In genomic region chr12:62684586-62685295, GRCh38 we compare ENCODE assay signal across 12 cellular contexts.
DNase-seq lines count a peak whose midpoint lies in the region; TF ChIP-seq lines count a peak whose summit lies in the region.
"Had no signal": no experiment of that assay in that cellular context is flagged by ENCODE, and none has a peak within 500 bp of the region (broad histone marks: within the 10 kb centered on the region; RNA-seq: fewer than 3 reads in every experiment).

No MANE protein-coding gene starts in this region.

- 72 to 86% (median 81%) methylated on average over 6 of the region's 6 CpGs for WGBS in adrenal gland, 4 donors

- no peak for TF ChIP-seq CTCF in fibroblast of mammary gland (conservative IDR thresholded peaks at IDR 0.05; ENCODE audit: control insufficient read depth, insufficient read depth, low read depth, low read length)
- TF ChIP-seq CTCF in nephron (IDR thresholded peaks at IDR 0.05; ENCODE audit: unreplicated experiment in 3 of 3), result no peak
- TF ChIP-seq CTCF in adrenal gland (IDR thresholded peaks at IDR 0.05), result no peak

- H3K4me1 ChIP-seq in adrenal gland (replicated peaks in 1 of 2), result no peaks in the 10 kb centered on the region
- H3K4me1 ChIP-seq: HAP-1 had no signal

- H3K4me1 Mint-ChIP-seq in nephron, result peaks cover 38% of the 10 kb centered on the region

- intact Hi-C loops in adrenal gland (cut with DNase I), result no loop called here

- H3K9me3 Mint-ChIP-seq in nephron, result no peaks in the 10 kb centered on the region
- H3K9me3 Mint-ChIP-seq: stimulated activated effector memory CD8-positive, alpha-beta T cell treated with anti-CD3 and anti-CD28 coated beads, Interleukin-12 subunit alpha, Interleukin-12 subunit beta, amount 100 ng/mL, for 72 hours had no signal

- DNase-seq in RPMI7951 (ENCODE audit: low read depth) (peak; percentile 69), fibroblast of mammary gland (ENCODE audit: low read depth) (peak; percentile 91), ureter (ENCODE audit: low spot score) (peak; percentile 58), adrenal gland (no peak), NCI-H748 (lab: John Stamatoyannopoulos, UW; ENCODE audit: unreplicated experiment) (no peak), dermis blood vessel endothelial cell (no peak)
- DNase-seq: DND-41; effector CD4-positive, alpha-beta T cell; spleen had no signal

- H3K36me3 Mint-ChIP-seq in nephron (ENCODE audit: low read depth), result peaks cover 11% of the 10 kb centered on the region
- H3K36me3 Mint-ChIP-seq: stimulated activated effector memory CD8-positive, alpha-beta T cell treated with anti-CD3 and anti-CD28 coated beads, Interleukin-12 subunit alpha, Interleukin-12 subunit beta, amount 100 ng/mL, for 72 hours had no signal

- H3K36me3 ChIP-seq in adrenal gland (replicated peaks in 1 of 2), result no peaks in the 10 kb centered on the region
- H3K36me3 ChIP-seq: HAP-1, spleen had no signal

- peak overlapping the region in 2 of 5 donors; percentile 40 to 54 for H3K27ac ChIP-seq in adrenal gland

- H3K4me3 ChIP-seq in fibroblast of mammary gland (ENCODE audit: control insufficient read depth, low read depth, low read length) (no peak overlapping the region), adrenal gland (no peak overlapping the region)
- H3K4me3 ChIP-seq: HAP-1, spleen had no signal

- peak overlapping the region; percentile 76 to 99 (median 98) for H3K27ac Mint-ChIP-seq in nephron
- H3K27ac Mint-ChIP-seq: stimulated activated effector memory CD8-positive, alpha-beta T cell treated with anti-CD3 and anti-CD28 coated beads, Interleukin-12 subunit alpha, Interleukin-12 subunit beta, amount 100 ng/mL, for 72 hours had no signal

- no peaks in the 10 kb centered on the region for H3K27me3 Mint-ChIP-seq in nephron (ENCODE audit: low read depth)

- H3K4me3 Mint-ChIP-seq in nephron, result no peak overlapping the region
- H3K4me3 Mint-ChIP-seq: stimulated activated effector memory CD8-positive, alpha-beta T cell treated with anti-CD3 and anti-CD28 coated beads, Interleukin-12 subunit alpha, Interleukin-12 subunit beta, amount 100 ng/mL, for 72 hours had no signal

- TF ChIP-seq POLR2A in adrenal gland (IDR thresholded peaks at IDR 0.05), result no peak

- H3K27me3 ChIP-seq in adrenal gland, result no peaks in the 10 kb centered on the region
- H3K27me3 ChIP-seq: spleen had no signal

- H3K9me3 ChIP-seq in adrenal gland (replicated peaks in 1 of 3), result no peaks in the 10 kb centered on the region
- H3K9me3 ChIP-seq: HAP-1, spleen had no signal

Comparison
In these comparisons a context has a peak if more than half of its experiments do, and no peak if none do; other contexts are left out.
1. DNase-seq: peak in RPMI7951 (single experiment), fibroblast of mammary gland (single experiment) and ureter (single experiment); none in adrenal gland (0 of 7), NCI-H748 (single experiment) and dermis blood vessel endothelial cell (single experiment).